Comparison of ENCODE assay signal across 20 cellular contexts in the genomic region with DNA sequence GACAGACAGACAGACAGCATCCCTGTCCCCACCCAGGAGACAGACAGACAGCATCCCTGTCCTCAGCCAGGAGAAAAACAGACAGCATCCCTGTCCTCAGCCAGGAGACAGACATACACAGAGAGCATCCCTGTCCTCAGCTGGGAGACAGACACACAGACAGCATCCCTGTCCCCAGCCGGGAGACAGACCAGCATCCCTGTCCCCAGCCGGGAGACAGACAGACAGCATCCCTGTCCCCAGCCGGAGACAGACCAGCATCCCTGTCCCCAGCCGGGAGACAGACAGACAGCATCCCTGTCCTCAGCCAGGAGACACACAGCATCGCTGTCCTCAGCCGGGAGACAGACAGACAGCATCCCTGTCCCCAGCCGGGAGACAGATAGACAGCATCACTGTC. TPM values are rescaled to one million over a fixed set of nuclear protein-coding genes. Genes with fewer than 3 reads are reported as not detected.
"Had no signal": no experiment of that assay in that cellular context is flagged by ENCODE, and none has a peak within 500 bp of the region (broad histone marks: within the 10 kb centered on the region; RNA-seq: fewer than 3 reads in every experiment).

No MANE protein-coding gene starts in this region.

RNA-seq across cellular contexts. Expression of a gene that starts 10.8 kb away (rescaled TPM):
- total RNA-seq: activated B cell treated with CpG ODN at 0.5 μM for 24 hours; activated CD8-positive, alpha-beta T cell treated with anti-CD3 and anti-CD28 coated beads for 36 hours; activated naive CD4-positive, alpha-beta T cell treated with anti-CD3 and anti-CD28 coated beads for 36 hours; activated naive CD8-positive, alpha-beta T cell treated with anti-CD3 and anti-CD28 coated beads for 36 hours; activated T-cell treated with anti-CD3 and anti-CD28 coated beads, Interleukin-2, amount 50 U/mL, for 4 hours; activated T-helper 17 cell treated with anti-CD3 and anti-CD28 coated beads, Interleukin-2, amount 50 U/mL, for 72 hours; cerebellum; dermis microvascular lymphatic vessel endothelial cell; endothelial cell of umbilical vein; fibroblast of villous mesenchyme; glomerular endothelial cell had no signal
- polyA plus RNA-seq: aorta, fibroblast of lung had no signal

RNA-seq across cellular contexts. Expression of a gene that starts 17.1 kb away (rescaled TPM):
- total RNA-seq: activated B cell treated with CpG ODN at 0.5 μM for 24 hours; activated CD8-positive, alpha-beta T cell treated with anti-CD3 and anti-CD28 coated beads for 36 hours; activated naive CD4-positive, alpha-beta T cell treated with anti-CD3 and anti-CD28 coated beads for 36 hours; activated naive CD8-positive, alpha-beta T cell treated with anti-CD3 and anti-CD28 coated beads for 36 hours; activated T-cell treated with anti-CD3 and anti-CD28 coated beads, Interleukin-2, amount 50 U/mL, for 4 hours; activated T-helper 17 cell treated with anti-CD3 and anti-CD28 coated beads, Interleukin-2, amount 50 U/mL, for 72 hours; aorta; body of pancreas; cardiac muscle cell; dermis microvascular lymphatic vessel endothelial cell; endothelial cell of umbilical vein; esophagus squamous epithelium; fibroblast of lung; fibroblast of villous mesenchyme; gastroesophageal sphincter; glomerular endothelial cell had no signal
- polyA plus RNA-seq: aorta, cardiac muscle cell, endothelial cell of umbilical vein, esophagus, fibroblast of lung had no signal

RNA-seq across cellular contexts. Expression of a gene that starts 24.0 kb away (rescaled TPM):
- total RNA-seq: activated B cell treated with CpG ODN at 0.5 μM for 24 hours; activated CD8-positive, alpha-beta T cell treated with anti-CD3 and anti-CD28 coated beads for 36 hours; activated naive CD4-positive, alpha-beta T cell treated with anti-CD3 and anti-CD28 coated beads for 36 hours; activated naive CD8-positive, alpha-beta T cell treated with anti-CD3 and anti-CD28 coated beads for 36 hours; activated T-cell treated with anti-CD3 and anti-CD28 coated beads, Interleukin-2, amount 50 U/mL, for 4 hours; activated T-helper 17 cell treated with anti-CD3 and anti-CD28 coated beads, Interleukin-2, amount 50 U/mL, for 72 hours; adrenal gland; aorta; body of pancreas; cardiac muscle cell; dermis microvascular lymphatic vessel endothelial cell; endothelial cell of umbilical vein; esophagus squamous epithelium; fibroblast of lung; fibroblast of villous mesenchyme; gastroesophageal sphincter; glomerular endothelial cell; T-cell had no signal
- polyA plus RNA-seq: adrenal gland, aorta, cardiac muscle cell, endothelial cell of umbilical vein, esophagus, fibroblast of lung had no signal
